ENCODE assay signal across 8 cellular contexts in the genomic region with DNA sequence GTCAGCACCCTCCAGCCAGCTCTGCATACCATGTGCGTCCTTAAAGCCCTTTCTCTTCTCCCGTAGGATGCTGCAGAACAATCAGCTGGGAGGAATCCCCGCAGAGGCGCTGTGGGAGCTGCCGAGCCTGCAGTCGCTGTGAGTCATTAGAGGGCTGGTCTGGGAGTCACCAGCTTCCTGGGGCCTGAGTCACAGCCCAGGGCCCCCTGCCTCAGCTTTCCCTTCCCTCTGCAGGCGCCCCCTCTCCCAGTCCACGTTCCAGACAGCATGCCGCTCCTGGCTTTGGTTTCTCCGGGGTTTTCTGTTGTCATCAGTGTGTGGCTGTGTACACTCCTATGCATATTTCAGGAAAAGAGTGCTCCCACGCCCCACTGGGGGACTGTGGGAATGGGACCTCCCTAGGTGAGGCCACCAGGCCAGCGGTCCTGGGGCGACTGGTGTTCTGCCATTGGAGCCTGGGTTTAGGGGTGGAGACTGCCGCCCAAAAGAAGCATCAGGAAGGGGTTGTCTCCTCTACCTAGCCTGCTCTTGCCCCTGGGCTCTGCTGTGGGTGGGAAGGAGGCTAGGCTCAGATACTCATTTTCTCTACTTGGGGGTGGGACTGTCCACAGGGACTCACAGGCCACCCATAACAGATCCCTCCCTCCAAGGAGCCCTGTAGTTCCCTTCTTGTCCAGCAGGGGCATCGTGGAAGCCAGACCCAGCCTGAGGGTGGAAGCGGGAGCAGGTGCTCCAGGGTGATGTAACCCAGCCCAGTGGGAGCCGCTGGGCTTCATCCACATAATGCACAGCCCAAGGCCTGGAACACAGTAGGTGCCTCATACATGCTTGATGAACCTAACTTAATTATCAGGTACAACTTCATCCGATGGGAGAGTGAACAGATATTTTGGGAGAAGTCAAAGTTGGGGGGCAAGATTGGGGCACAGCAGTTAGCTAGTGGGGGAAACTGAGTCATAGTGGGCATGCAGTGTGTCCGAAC. TPM values are rescaled to one million over a fixed set of nuclear protein-coding genes. Genes with fewer than 3 reads are reported as not detected.
DNase-seq lines count a peak whose midpoint lies in the region; ATAC-seq and TF ChIP-seq lines count a peak whose summit lies in the region.

No MANE protein-coding gene starts in this region.

- no peaks in the 10 kb centered on the region for H3K9me2 ChIP-seq in OCI-LY1 (ENCODE audit: low read depth, low read length)

- TF ChIP-seq CTCF in OCI-LY1 (IDR thresholded peaks at IDR 0.05; ENCODE audit: low read length) (peak; percentile 81), esophagus squamous epithelium (IDR thresholded peaks at IDR 0.05) (peak; percentile 52 to 89 (median 80)), neural progenitor cell (IDR thresholded peaks at IDR 0.05) (peak; percentile 82), stomach (IDR thresholded peaks at IDR 0.05) (peak in 5 of 7 experiments; percentile 53 to 93 (median 83))

- TF ChIP-seq POLR2A in esophagus squamous epithelium (IDR thresholded peaks at IDR 0.05) = no peak
- TF ChIP-seq POLR2A in stomach (IDR thresholded peaks at IDR 0.05) = no peak

- H3K9me3 ChIP-seq in OCI-LY1 (ENCODE audit: low read length) (no peaks in the 10 kb centered on the region), esophagus squamous epithelium (no peaks in the 10 kb centered on the region), neural progenitor cell (ENCODE audit: low read depth) (no peaks in the 10 kb centered on the region), stomach (no peaks in the 10 kb centered on the region)

- H3K27me3 ChIP-seq in OCI-LY1 (ENCODE audit: insufficient read depth, low read length) = no peaks in the 10 kb centered on the region; the same call in 1 of the 2 replicates
- H3K27me3 ChIP-seq in esophagus squamous epithelium = peaks cover 0 to 95% (median 0%) of the 10 kb centered on the region in 4 donors
- H3K27me3 ChIP-seq in neural progenitor cell = no peaks in the 10 kb centered on the region
- H3K27me3 ChIP-seq in stomach = peaks cover 0 to 30% (median 4%) of the 10 kb centered on the region in 3 donors

- H3K4me2 ChIP-seq in OCI-LY1 (ENCODE audit: low read length) (no peak overlapping the region), neural progenitor cell (peak overlapping the region; percentile 29)

- DNase-seq in GDM1 (lab: John Stamatoyannopoulos, UW) (peak; percentile 48), HT1080 (ENCODE audit: low read depth) (peak; percentile 98), esophagus squamous epithelium (lab: John Stamatoyannopoulos, UW) (no peak), neural progenitor cell (ENCODE audit: low spot score) (peak; percentile 78), stomach (peak; percentile 74)
- DNase-seq in activated CD8-positive, alpha-beta memory T cell treated with anti-CD3 and anti-CD28 coated beads, Interleukin-2, amount 50 U/mL, for 48 hours = peak; percentile 91

- no peaks in the 10 kb centered on the region for H3K4me1 ChIP-seq in OCI-LY1 (ENCODE audit: insufficient read depth, low read length, severe bottlenecking)
- H3K4me1 ChIP-seq in esophagus squamous epithelium = peaks cover 0 to 20% (median 3%) of the 10 kb centered on the region in 3 donors
- peaks cover 16% of the 10 kb centered on the region for H3K4me1 ChIP-seq in neural progenitor cell
- H3K4me1 ChIP-seq in stomach = no peaks in the 10 kb centered on the region

- peaks cover 22% of the 10 kb centered on the region for H3K4me1 Mint-ChIP-seq in neural progenitor cell

- intact Hi-C loops in esophagus squamous epithelium (cut with DNase I) (no loop called here), stomach (cut with DNase I; ENCODE audit: low total_unique reads) (no loop called here)

- H3K36me3 Mint-ChIP-seq in neural progenitor cell = no peaks in the 10 kb centered on the region

- H3K79me2 ChIP-seq in OCI-LY1 (ENCODE audit: insufficient read depth, low read length) (no peaks in the 10 kb centered on the region), neural progenitor cell (ENCODE audit: low read depth) (no peaks in the 10 kb centered on the region)

- H4K20me1 ChIP-seq in OCI-LY1 (ENCODE audit: insufficient read depth, low read length) (no peaks in the 10 kb centered on the region), neural progenitor cell (ENCODE audit: low read depth) (no peaks in the 10 kb centered on the region)

- H2AFZ ChIP-seq in OCI-LY1 (ENCODE audit: low read length) = no peak overlapping the region
- H2AFZ ChIP-seq in neural progenitor cell (replicated peaks) = peak overlapping the region; percentile 66

- no peaks in the 10 kb centered on the region for H3K36me3 ChIP-seq in OCI-LY1 (ENCODE audit: insufficient read depth, low read length)
- no peaks in the 10 kb centered on the region for H3K36me3 ChIP-seq in esophagus squamous epithelium
- no peaks in the 10 kb centered on the region for H3K36me3 ChIP-seq in neural progenitor cell
- no peaks in the 10 kb centered on the region for H3K36me3 ChIP-seq in stomach

- no peak for ATAC-seq in HG03159 (IDR thresholded peaks at IDR 0.05; ENCODE audit: unreplicated experiment)

- H3K27ac Mint-ChIP-seq in neural progenitor cell = peak overlapping the region; percentile 57

- peak overlapping the region; percentile 13 for H3K4me3 Mint-ChIP-seq in neural progenitor cell

- H3K9ac ChIP-seq in OCI-LY1 (ENCODE audit: low read length) (no peak overlapping the region), neural progenitor cell (no peak overlapping the region)

- no peaks in the 10 kb centered on the region for H3F3A ChIP-seq in OCI-LY1 (ENCODE audit: insufficient read depth, low read length)
- peaks cover 3% of the 10 kb centered on the region for H3F3A ChIP-seq in neural progenitor cell (ENCODE audit: low read depth)

- no peak overlapping the region for H3K4me3 ChIP-seq in OCI-LY1 (ENCODE audit: low read depth, low read length, poor library complexity, severe bottlenecking)
- no peak overlapping the region for H3K4me3 ChIP-seq in esophagus squamous epithelium
- no peak overlapping the region for H3K4me3 ChIP-seq in neural progenitor cell
- H3K4me3 ChIP-seq in stomach = no peak overlapping the region

- peaks cover 10% of the 10 kb centered on the region for H3K27me3 Mint-ChIP-seq in neural progenitor cell (ENCODE audit: insufficient read depth, low read depth)

- H3K27ac ChIP-seq in OCI-LY1 (ENCODE audit: low read depth, low read length, poor library complexity, severe bottlenecking) (no peak overlapping the region), esophagus squamous epithelium (no peak overlapping the region), neural progenitor cell (no peak overlapping the region), stomach (no peak overlapping the region)

- H3K9me3 Mint-ChIP-seq in neural progenitor cell = no peaks in the 10 kb centered on the region

- WGBS in esophagus squamous epithelium, 2 donors = 29 to 30% methylated on average over 6 to 9 of the region's 19 CpGs
- WGBS in stomach, 5 donors = 47 to 59% (median 49%) methylated on average over 15 to 19 of the region's 19 CpGs

- no peak for TF ChIP-seq EP300 in stomach (IDR thresholded peaks at IDR 0.05)

RNA-seq across cellular contexts. Expression of gene LGR6, which starts 42.5 kb away (rescaled TPM):
- 0.10 TPM in 1 of 2 replicates, not detected in the other for total RNA-seq in HT1080 (2014; rRNA removed; shearing (Covaris generic))
- 0.19 and 0.21 TPM in 2 replicates for polyA plus RNA-seq in HT1080 (2015; cell fraction: cytosol; rRNA removed)
- 0.73 and 0.78 TPM in 2 replicates for polyA plus RNA-seq in HT1080 (2015; cell fraction: nucleus; rRNA removed)
- total RNA-seq in esophagus squamous epithelium = 1 to 10 TPM in 3 of 4 donors, under 1 TPM in 1; 0.53 to 6.4 (median 2.9) TPM
- 0.25 TPM in 1 of 2 replicates, not detected in the other for total RNA-seq in neural progenitor cell (ENCODE audit: low replicate concordance)
- under 1 TPM in 2 of 5 donors, not detected in 3; 0.43 to 0.73 TPM for total RNA-seq in stomach
- 1 to 10 TPM in 1 of 3 donors, under 1 TPM in 1, not detected in 1; 0.15 to 3.5 TPM for polyA plus RNA-seq in stomach
